ENCODE assay signal across 10 cellular contexts in the genomic region with DNA sequence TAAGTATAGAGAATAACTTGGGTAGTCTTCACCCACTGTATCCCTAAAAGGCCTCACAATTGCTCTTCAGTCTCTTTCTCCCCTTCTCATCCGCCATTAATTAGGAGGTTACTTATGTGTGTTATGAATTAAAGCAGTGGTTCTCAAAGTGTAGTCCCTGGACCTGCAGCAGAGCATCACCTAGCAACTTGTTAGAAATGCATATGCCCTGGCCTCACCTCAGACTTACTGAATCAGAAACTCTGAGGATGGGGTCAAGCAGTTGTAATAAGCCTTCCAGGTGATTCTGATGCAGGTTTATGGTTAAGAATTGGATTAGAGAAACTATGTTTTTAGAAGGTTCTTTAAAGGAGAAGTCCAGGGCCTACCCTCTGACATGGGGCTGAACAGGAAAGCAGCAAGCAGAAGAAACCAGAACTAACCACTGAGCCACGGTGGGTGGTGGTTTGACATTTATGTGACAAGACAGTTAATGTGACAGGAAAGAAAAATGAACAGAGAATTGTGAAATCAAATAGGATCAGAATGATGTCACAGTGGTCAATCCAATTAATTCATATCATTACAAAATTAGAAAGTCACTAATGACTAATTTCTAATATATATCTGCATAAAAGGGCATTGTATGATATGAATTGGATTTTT. TPM values are rescaled to one million over a fixed set of nuclear protein-coding genes. Genes with fewer than 3 reads are reported as not detected.
A peak's percentile ranks its signal among the peaks of the same experiment; 100 is the strongest.
DNase-seq lines count a peak whose midpoint lies in the region; ATAC-seq and TF ChIP-seq lines count a peak whose summit lies in the region.
"Had no signal": no experiment of that assay in that cellular context is flagged by ENCODE, and none has a peak within 500 bp of the region (broad histone marks: within the 10 kb centered on the region; RNA-seq: fewer than 3 reads in every experiment).

No MANE protein-coding gene starts in this region.

- no peak overlapping the region for H3K9ac ChIP-seq in skeletal muscle tissue (ENCODE audit: low read depth in 1 of 3, low read length in 3 of 3)

- H3K4me3 ChIP-seq in coronary artery (no peak overlapping the region), skeletal muscle tissue (ENCODE audit: low read length in 3 of 3) (no peak overlapping the region)

- no peaks in the 10 kb centered on the region for H3K9me3 ChIP-seq in skeletal muscle tissue (ENCODE audit: control insufficient read depth in 3 of 3, low read length in 3 of 3)

- peak overlapping the region; percentile 64 to 91 for H3K27ac ChIP-seq in coronary artery
- H3K27ac ChIP-seq in skeletal muscle tissue (ENCODE audit: low read depth, low read length) = peak overlapping the region; percentile 44

- H3K4me1 ChIP-seq in skeletal muscle tissue (ENCODE audit: control insufficient read depth in 3 of 3, insufficient read depth in 3 of 3, low read length in 3 of 3) = peaks cover 0 to 7% (median 5%) of the 10 kb centered on the region in 3 donors

- no peaks in the 10 kb centered on the region for H3K27me3 ChIP-seq in skeletal muscle tissue (ENCODE audit: control insufficient read depth in 3 of 3, insufficient read depth in 3 of 3, low read length in 3 of 3)

- TF ChIP-seq CTCF in coronary artery (IDR thresholded peaks at IDR 0.05) = no peak

- DNase-seq in coronary artery (ENCODE audit: low spot score) (no peak), iPS-NIHi11 (ENCODE audit: low spot score) (no peak), occipital lobe (lab: John Stamatoyannopoulos, UW) (no peak), kidney glomerular epithelial cell (lab: John Stamatoyannopoulos, UW) (no peak)
- no peak for DNase-seq in effector CD8-positive, alpha-beta T cell (lab: John Stamatoyannopoulos, UW)
- DNase-seq: activated CD8-positive, alpha-beta memory T cell treated with anti-CD3 and anti-CD28 coated beads for 24 hours had no signal

- ATAC-seq in GM19025 (IDR thresholded peaks at IDR 0.05; ENCODE audit: low read depth, unreplicated experiment) (peak; percentile 45), HG03175 (IDR thresholded peaks at IDR 0.05; ENCODE audit: unreplicated experiment) (peak; percentile 48)

- H3K36me3 ChIP-seq in skeletal muscle tissue (ENCODE audit: control insufficient read depth in 3 of 3, insufficient read depth in 3 of 3, low read length in 3 of 3) = no peaks in the 10 kb centered on the region

RNA-seq across cellular contexts. Expression of a gene that starts 37.6 kb away (rescaled TPM):
- total RNA-seq in skeletal muscle tissue (8.9 TPM), occipital lobe (9.4 TPM)
- total RNA-seq: epithelial cell of proximal tubule had no signal
